ENCODE assay signal across 25 cellular contexts in genomic region chr3:64387688-64388087, GRCh38.
"Had no signal": no experiment of that assay in that cellular context is flagged by ENCODE, and none has a peak within 500 bp of the region (broad histone marks: within the 10 kb centered on the region; RNA-seq: fewer than 3 reads in every experiment).

No MANE protein-coding gene starts in this region.

- DNase-seq: colonic mucosa; cortex of kidney; effector CD8-positive, alpha-beta T cell; effector memory CD8-positive, alpha-beta T cell; endodermal cell; erythroblast; foreskin keratinocyte; glutamatergic neuron; head of caudate nucleus; heart right ventricle; hippocampal formation; left cardiac atrium; left lung; left ventricle myocardium superior; lower lobe of right lung; mesenchymal stem cell; mucosa of descending colon; naive thymus-derived CD4-positive, alpha-beta T cell had no signal

- H3K36me3 ChIP-seq: colonic mucosa, heart right ventricle, left lung, lower lobe of right lung had no signal

- H3K4me1 ChIP-seq: colonic mucosa, foreskin keratinocyte, left lung, lower lobe of right lung had no signal

- H3K27ac ChIP-seq: colonic mucosa, epithelial cell of prostate, foreskin keratinocyte, heart right ventricle, left lung, lower lobe of right lung had no signal

- H3K27me3 Mint-ChIP-seq: dendritic cell treated with granulocyte-macrophage colony-stimulating factor and Interleukin-4, amounts not matched to agents 40 ng/mL and 50 ng/mL, for 4 days had no signal

- H3K4me1 Mint-ChIP-seq: endodermal cell; naive thymus-derived CD4-positive, alpha-beta T cell had no signal

- H3K4me3 Mint-ChIP-seq: dendritic cell treated with granulocyte-macrophage colony-stimulating factor and Interleukin-4, amounts not matched to agents 40 ng/mL and 50 ng/mL, for 4 days; effector memory CD8-positive, alpha-beta T cell; endodermal cell; mesothelial cell of epicardium; naive thymus-derived CD4-positive, alpha-beta T cell had no signal

- FAIRE-seq: endometrium, frontal cortex, islet of Langerhans, keratinocyte had no signal

- H3K9me3 ChIP-seq: colonic mucosa, left lung, lower lobe of right lung, mucosa of descending colon had no signal

- H3K36me3 Mint-ChIP-seq: mesothelial cell of epicardium; naive thymus-derived CD4-positive, alpha-beta T cell had no signal

- H3K27me3 ChIP-seq: colonic mucosa, foreskin keratinocyte, heart right ventricle, left lung had no signal

- H3K4me3 ChIP-seq: colonic mucosa, heart right ventricle, left lung, lower lobe of right lung, mucosa of descending colon had no signal

- H3K27ac Mint-ChIP-seq: dendritic cell treated with granulocyte-macrophage colony-stimulating factor and Interleukin-4, amounts not matched to agents 40 ng/mL and 50 ng/mL, for 4 days; effector memory CD8-positive, alpha-beta T cell; endodermal cell; mesothelial cell of epicardium; naive thymus-derived CD4-positive, alpha-beta T cell had no signal

- H3K9me3 Mint-ChIP-seq: dendritic cell treated with granulocyte-macrophage colony-stimulating factor and Interleukin-4, amounts not matched to agents 40 ng/mL and 50 ng/mL, for 4 days; effector memory CD8-positive, alpha-beta T cell; mesothelial cell of epicardium; naive thymus-derived CD4-positive, alpha-beta T cell had no signal
